Comparison of ENCODE assay signal across 1 cellular context in the genomic region with DNA sequence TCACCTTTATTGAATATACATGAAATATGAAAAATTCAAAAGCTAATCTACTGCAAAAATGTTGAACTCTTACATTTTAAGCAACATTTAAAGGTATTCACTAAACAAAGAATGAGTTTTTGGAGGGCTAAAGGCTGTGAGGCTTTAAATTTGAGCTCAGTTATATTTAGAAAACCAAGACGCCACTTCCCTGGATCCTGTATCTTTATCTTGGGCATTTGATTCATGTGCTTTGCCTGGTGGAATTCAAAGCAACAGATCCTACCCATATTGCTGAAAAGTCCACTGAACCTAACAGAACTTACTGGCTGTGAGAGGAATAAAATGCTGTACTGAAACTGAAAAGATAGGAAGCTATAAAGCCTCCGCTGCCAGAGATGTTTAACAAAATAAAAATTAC.
TF ChIP-seq lines count a peak whose summit lies in the region.

No MANE protein-coding gene starts in this region.

TF ChIP-seq in HepG2, 621 proteins besides CTCF, POLR2A, EP300 and RAD21:
- TF ChIP-seq ZNF431 (CRISPR knock-in tag; IDR thresholded peaks at IDR 0.05; ENCODE audit: borderline replicate concordance, low read depth): no peak
TF ChIP-seq in HepG2: peak in this region for 0.
